ENCODE assay signal across 1 cellular context in genomic region chr2:144517825-144518699, GRCh38.
TF ChIP-seq lines count a peak whose summit lies in the region.

No MANE protein-coding gene starts in this region.

TF ChIP-seq in HEK293, 187 proteins besides CTCF, POLR2A, EP300 and RAD21 (continued from another document):
- TF ChIP-seq PRDM4 (tag by site-specific recombination; IDR thresholded peaks at IDR 0.05) = peak; percentile 93
- no peak for TF ChIP-seq ZNF133 (tag by site-specific recombination; IDR thresholded peaks at IDR 0.05)
- TF ChIP-seq EGR2 (tag by site-specific recombination; IDR thresholded peaks at IDR 0.05; ENCODE audit: low read depth) = no peak
- TF ChIP-seq SP7 (tag by site-specific recombination; IDR thresholded peaks at IDR 0.05) = 0 out of 2 replicates have a peak, but pooled peaks have one; percentile 11
- no peak for TF ChIP-seq ELK4 (IDR thresholded peaks at IDR 0.05; ENCODE audit: borderline replicate concordance, low read depth, low read length)
- TF ChIP-seq ZNF341 (tag by site-specific recombination; IDR thresholded peaks at IDR 0.05; ENCODE audit: low read depth) = no peak
- TF ChIP-seq ZNF555 (tag by site-specific recombination; conservative IDR thresholded peaks at IDR 0.05) = no peak
- peak; percentile 71 for TF ChIP-seq PRDM1 (tag by site-specific recombination; IDR thresholded peaks at IDR 0.05)
- no peak for TF ChIP-seq KLF17 (tag by site-specific recombination; IDR thresholded peaks at IDR 0.05)
- no peak for TF ChIP-seq SP2 (tag by site-specific recombination; IDR thresholded peaks at IDR 0.05)
- no peak for TF ChIP-seq ZNF266 (tag by site-specific recombination; IDR thresholded peaks at IDR 0.05; ENCODE audit: low read depth)
- TF ChIP-seq ZXDB (tag by site-specific recombination; IDR thresholded peaks at IDR 0.05) = 0 out of 2 replicates have a peak, but pooled peaks have one; percentile 22
- TF ChIP-seq ZNF174 (tag by site-specific recombination; IDR thresholded peaks at IDR 0.05) = no peak
- no peak for TF ChIP-seq YY2 (tag by site-specific recombination; IDR thresholded peaks at IDR 0.05)
- TF ChIP-seq ZNF23 (tag by site-specific recombination; IDR thresholded peaks at IDR 0.05; ENCODE audit: borderline replicate concordance) = no peak
- TF ChIP-seq GLIS1 (tag by site-specific recombination; IDR thresholded peaks at IDR 0.05) = no peak
- TF ChIP-seq ZNF658 (tag by site-specific recombination; IDR thresholded peaks at IDR 0.05) = no peak
- TF ChIP-seq ZFHX2 (tag by site-specific recombination; conservative IDR thresholded peaks at IDR 0.05) = no peak
- no peak for TF ChIP-seq GFI1B (tag by site-specific recombination; IDR thresholded peaks at IDR 0.05)
- peak; percentile 43 for TF ChIP-seq ZNF335 (tag by site-specific recombination; conservative IDR thresholded peaks at IDR 0.05)
- no peak for TF ChIP-seq ZNF132 (tag by site-specific recombination; IDR thresholded peaks at IDR 0.05; ENCODE audit: borderline replicate concordance)
- TF ChIP-seq ZFP37 (tag by site-specific recombination; IDR thresholded peaks at IDR 0.05) = no peak
- TF ChIP-seq ZNF629 (tag by site-specific recombination; IDR thresholded peaks at IDR 0.05) = no peak
- TF ChIP-seq ZNF76 (tag by site-specific recombination; IDR thresholded peaks at IDR 0.05; ENCODE audit: borderline replicate concordance, low read depth) = no peak
- peak; percentile 17; the same call in 1 of the 2 replicates for TF ChIP-seq ZNF660 (tag by site-specific recombination; IDR thresholded peaks at IDR 0.05)
- TF ChIP-seq ZNF777 (tag by site-specific recombination; IDR thresholded peaks at IDR 0.05; ENCODE audit: borderline replicate concordance) = no peak
- TF ChIP-seq BCL6B (tag by site-specific recombination; IDR thresholded peaks at IDR 0.05) = no peak
- no peak for TF ChIP-seq ZNF791 (tag by site-specific recombination; IDR thresholded peaks at IDR 0.05)
- no peak for TF ChIP-seq ZNF175 (tag by site-specific recombination; IDR thresholded peaks at IDR 0.05)
- TF ChIP-seq ZNF664 (tag by site-specific recombination; IDR thresholded peaks at IDR 0.05) = no peak
- TF ChIP-seq PRDM2 (tag by site-specific recombination; IDR thresholded peaks at IDR 0.05; ENCODE audit: borderline replicate concordance) = no peak
- no peak for TF ChIP-seq ZNF623 (tag by site-specific recombination; IDR thresholded peaks at IDR 0.05)
- peak; percentile 22; the same call in 1 of the 2 replicates for TF ChIP-seq KLF10 (tag by site-specific recombination; IDR thresholded peaks at IDR 0.05)
